32 cellular contexts compared by ENCODE assay signal in the genomic region with DNA sequence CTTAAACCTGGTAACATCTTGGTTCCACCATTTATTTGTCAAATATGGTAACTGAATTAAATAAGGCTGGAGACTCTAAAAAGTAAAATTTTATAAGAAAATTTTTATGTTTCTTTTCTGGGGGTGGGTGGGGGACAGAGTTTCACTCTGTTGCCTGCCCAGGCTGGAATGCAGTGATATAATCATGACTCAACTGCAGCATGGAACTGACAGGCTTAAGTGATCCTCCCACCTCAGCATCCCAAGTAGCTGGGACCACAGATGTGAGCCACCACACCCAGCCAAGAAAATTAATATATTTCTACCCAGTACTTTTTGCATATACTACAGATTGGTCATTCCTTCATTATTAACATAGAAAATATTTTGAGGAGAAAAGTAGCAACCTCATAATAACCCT.
A peak's percentile ranks its signal among the peaks of the same experiment; 100 is the strongest.
DNase-seq lines count a peak whose midpoint lies in the region; ATAC-seq and TF ChIP-seq lines count a peak whose summit lies in the region.
"Had no signal": no experiment of that assay in that cellular context is flagged by ENCODE, and none has a peak within 500 bp of the region (broad histone marks: within the 10 kb centered on the region; RNA-seq: fewer than 3 reads in every experiment).

No MANE protein-coding gene starts in this region.

- H3K9me3 ChIP-seq in right atrium auricular region: no peaks in the 10 kb centered on the region
- H3K9me3 ChIP-seq: BLaER1, esophagus squamous epithelium, HAP-1, SJSA1, transverse colon had no signal

- H3K36me3 ChIP-seq in right atrium auricular region: no peaks in the 10 kb centered on the region
- H3K36me3 ChIP-seq: BLaER1, esophagus squamous epithelium, HAP-1, SJSA1, transverse colon had no signal

- no peaks in the 10 kb centered on the region for H3K27me3 Mint-ChIP-seq in chondrocyte (ENCODE audit: low read depth)
- H3K27me3 Mint-ChIP-seq: activated CD4-positive, alpha-beta memory T cell treated with anti-CD3 and anti-CD28 coated beads for 36 hours; activated naive CD4-positive, alpha-beta T cell treated with anti-CD3 and anti-CD28 coated beads, Interleukin-2, amount 50 U/mL, for 24 hours; activated T-helper 17 cell treated with anti-CD3 and anti-CD28 coated beads, Interleukin-2, amount 50 U/mL, for 72 hours had no signal

- H3K27me3 ChIP-seq in right atrium auricular region: no peaks in the 10 kb centered on the region
- H3K27me3 ChIP-seq: BLaER1, esophagus squamous epithelium, SJSA1, transverse colon had no signal

- H3K4me3 ChIP-seq in right atrium auricular region: no peak overlapping the region
- H3K4me3 ChIP-seq: BLaER1, esophagus squamous epithelium, HAP-1, SJSA1, transverse colon had no signal

- H3K4me3 Mint-ChIP-seq in chondrocyte (ENCODE audit: unreplicated experiment): no peak overlapping the region
- H3K4me3 Mint-ChIP-seq: activated CD4-positive, alpha-beta memory T cell treated with anti-CD3 and anti-CD28 coated beads for 36 hours; activated naive CD4-positive, alpha-beta T cell treated with anti-CD3 and anti-CD28 coated beads, Interleukin-2, amount 50 U/mL, for 24 hours; activated T-helper 17 cell treated with anti-CD3 and anti-CD28 coated beads, Interleukin-2, amount 50 U/mL, for 72 hours; endodermal cell; natural killer cell had no signal

- TF ChIP-seq CTCF in chondrocyte (IDR thresholded peaks at IDR 0.05) (no peak), GM10266 (IDR thresholded peaks at IDR 0.05; ENCODE audit: control insufficient read depth, insufficient read depth, low read depth, missing control alignments) (no peak), right atrium auricular region (IDR thresholded peaks at IDR 0.05) (no peak)

- no peaks in the 10 kb centered on the region for H3K36me3 Mint-ChIP-seq in chondrocyte (ENCODE audit: low read depth)
- H3K36me3 Mint-ChIP-seq: activated CD4-positive, alpha-beta memory T cell treated with anti-CD3 and anti-CD28 coated beads for 36 hours; activated naive CD4-positive, alpha-beta T cell treated with anti-CD3 and anti-CD28 coated beads, Interleukin-2, amount 50 U/mL, for 24 hours; natural killer cell had no signal

- H3K9me3 Mint-ChIP-seq in chondrocyte (ENCODE audit: low read depth): no peaks in the 10 kb centered on the region
- H3K9me3 Mint-ChIP-seq: activated CD4-positive, alpha-beta memory T cell treated with anti-CD3 and anti-CD28 coated beads for 36 hours; activated naive CD4-positive, alpha-beta T cell treated with anti-CD3 and anti-CD28 coated beads, Interleukin-2, amount 50 U/mL, for 24 hours; activated T-helper 17 cell treated with anti-CD3 and anti-CD28 coated beads, Interleukin-2, amount 50 U/mL, for 72 hours; endodermal cell had no signal

- H3K4me1 ChIP-seq in right atrium auricular region: no peaks in the 10 kb centered on the region
- H3K4me1 ChIP-seq: BLaER1, HAP-1, SJSA1, transverse colon had no signal

- DNase-seq in EH (ENCODE audit: low read depth): peak; percentile 6
- DNase-seq in NCI-H226: peak; percentile 35
- no peak for DNase-seq in chondrocyte (ENCODE audit: low spot score)
- DNase-seq in kidney tubule cell (ENCODE audit: low spot score): peak; percentile 58
- no peak for DNase-seq in GM10266 (ENCODE audit: extremely low spot score)
- DNase-seq in right atrium auricular region (ENCODE audit: low spot score): no peak
- DNase-seq: ACHN; activated CD4-positive, alpha-beta memory T cell treated with anti-CD3 and anti-CD28 coated beads for 36 hours; activated CD4-positive, CD25-positive, alpha-beta regulatory T cell treated with anti-CD3 and anti-CD28 coated beads, Interleukin-2, amount 50 U/mL, for 72 hours; activated CD8-positive, alpha-beta memory T cell treated with anti-CD3 and anti-CD28 coated beads, Interleukin-2, amount 50 U/mL, for 48 hours; COR-L47; esophagus squamous epithelium; GF-D8; Kasumi-1; natural killer cell; NCI-H1048; NCI-H187; NCI-H2171; NCI-H524 treated with DMSO at 0.1 percent for 48 hours; NK-92 treated with Interleukin-12 subunit alpha and Interleukin-12 subunit beta, amount 100 ng/mL, for 24 hours; occipital lobe; T-helper 1 cell; transverse colon had no signal

- H3K27ac ChIP-seq in right atrium auricular region: no peak overlapping the region
- H3K27ac ChIP-seq: BLaER1, esophagus squamous epithelium, SJSA1, transverse colon had no signal

- ATAC-seq in GM19395 (IDR thresholded peaks at IDR 0.05; ENCODE audit: unreplicated experiment) (no peak), GM21360 (IDR thresholded peaks at IDR 0.05; ENCODE audit: unreplicated experiment) (no peak)
- ATAC-seq: activated T-helper 17 cell treated with anti-CD3 and anti-CD28 coated beads, Interleukin-2, amount 50 U/mL, for 72 hours; natural killer cell; Panc1 had no signal

- peaks cover 84% of the 10 kb centered on the region for H3K4me1 Mint-ChIP-seq in chondrocyte (ENCODE audit: low read depth)
- H3K4me1 Mint-ChIP-seq: activated naive CD4-positive, alpha-beta T cell treated with anti-CD3 and anti-CD28 coated beads, Interleukin-2, amount 50 U/mL, for 24 hours; activated T-helper 17 cell treated with anti-CD3 and anti-CD28 coated beads, Interleukin-2, amount 50 U/mL, for 72 hours; natural killer cell had no signal

- peak overlapping the region; percentile 28 for H3K27ac Mint-ChIP-seq in chondrocyte (ENCODE audit: unreplicated experiment)
- H3K27ac Mint-ChIP-seq: activated CD4-positive, alpha-beta memory T cell treated with anti-CD3 and anti-CD28 coated beads for 36 hours; activated naive CD4-positive, alpha-beta T cell treated with anti-CD3 and anti-CD28 coated beads, Interleukin-2, amount 50 U/mL, for 24 hours; activated T-helper 17 cell treated with anti-CD3 and anti-CD28 coated beads, Interleukin-2, amount 50 U/mL, for 72 hours; endodermal cell; natural killer cell had no signal

Comparison
In these comparisons a context has a peak if more than half of its experiments do, and no peak if none do; other contexts are left out.
1. DNase-seq: peak in EH (single experiment), NCI-H226 (single experiment) and kidney tubule cell (single experiment); none in chondrocyte (single experiment), GM10266 (single experiment) and right atrium auricular region (single experiment).